In the genomic region with DNA sequence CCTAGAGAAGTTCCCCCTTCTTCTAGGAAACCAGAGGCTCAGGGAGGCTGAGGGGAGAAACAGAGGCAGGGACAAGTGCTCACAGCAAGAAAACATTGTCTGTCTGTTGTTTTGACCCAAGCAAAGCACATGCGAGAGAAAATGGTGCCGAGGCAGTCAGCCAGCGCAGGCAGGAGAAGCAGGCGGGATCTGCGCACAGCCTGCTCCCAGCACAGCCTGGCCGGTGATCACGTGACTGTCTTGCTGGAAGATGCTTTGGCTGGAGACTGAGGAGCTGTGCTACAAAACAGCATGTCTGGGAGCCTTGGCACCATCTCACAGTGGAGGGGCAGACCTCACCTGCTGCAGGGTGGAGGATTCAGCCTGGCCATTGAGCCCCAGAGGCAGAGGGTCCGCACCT, we compare ENCODE assay signal across 17 cellular contexts.
DNase-seq lines count a peak whose midpoint lies in the region; ATAC-seq, FAIRE-seq and TF ChIP-seq lines count a peak whose summit lies in the region.
"Had no signal": no experiment of that assay in that cellular context is flagged by ENCODE, and none has a peak within 500 bp of the region (broad histone marks: within the 10 kb centered on the region; RNA-seq: fewer than 3 reads in every experiment).

No MANE protein-coding gene starts in this region.

- intact Hi-C loops in K562 (cut with micrococcal nuclease) = no loop called here
- intact Hi-C loops in breast epithelium (cut with DNase I; ENCODE audit: low total_unique reads) = no loop called here

- no peak overlapping the region for H3K4me3 ChIP-seq in K562
- no peak overlapping the region for H3K4me3 ChIP-seq in breast epithelium
- H3K4me3 ChIP-seq: HAP-1 had no signal

- TF ChIP-seq CTCF in K562 (IDR thresholded peaks at IDR 0.05 in 2 of 3, conservative IDR thresholded peaks at IDR 0.05 in 1 of 3; ENCODE audit: insufficient read depth in 2 of 3, low read depth in 1 of 3, low read length in 3 of 3) (no peak), breast epithelium (IDR thresholded peaks at IDR 0.05) (no peak)

- no TSS peak for BruUV-seq in K562 (replicated peaks; lab: Mats Ljungman, UMichigan)

- no peaks in the 10 kb centered on the region for H3K4me1 Mint-ChIP-seq in stimulated activated effector memory CD8-positive, alpha-beta T cell treated with anti-CD3 and anti-CD28 coated beads, Interleukin-12 subunit alpha, Interleukin-12 subunit beta, amount 100 ng/mL, for 72 hours
- H3K4me1 Mint-ChIP-seq: CD4-positive, alpha-beta memory T cell; IgD-negative memory B cell had no signal

- WGBS in K562 (ENCODE audit: insufficient coverage, low coverage, missing lambda C conversion rate) = 4% methylated on average over 8 of the region's 8 CpGs

- TF ChIP-seq RAD21 in K562 (CRISPR knock-in tag; conservative IDR thresholded peaks at IDR 0.05 in 1 of 2, IDR thresholded peaks at IDR 0.05 in 1 of 2) = no peak

- FAIRE-seq in K562 (lab: Jason Lieb, UNC) = no peak
- FAIRE-seq: A204.1, G401.6, GM12891 had no signal

- peak; percentile 48; the same call in 2 of the 3 replicates for ATAC-seq in K562
- ATAC-seq in stimulated activated effector memory CD8-positive, alpha-beta T cell treated with anti-CD3 and anti-CD28 coated beads, Interleukin-12 subunit alpha, Interleukin-12 subunit beta, amount 100 ng/mL, for 72 hours = peak; percentile 4

- no peaks in the 10 kb centered on the region for H3K9me1 ChIP-seq in K562 (ENCODE audit: control insufficient read depth, insufficient read depth, low read length)

- H3K27me3 ChIP-seq in K562 (ENCODE audit: control insufficient read depth in 2 of 2, insufficient read depth in 2 of 2, low read length in 2 of 2) (peaks cover 14 to 50% of the 10 kb centered on the region in 2 experiments; a peak in 4 of 5 replicates), breast epithelium (no peaks in the 10 kb centered on the region)
- H3K27me3 ChIP-seq: BE2C had no signal

- H3K27ac Mint-ChIP-seq in stimulated activated effector memory CD8-positive, alpha-beta T cell treated with anti-CD3 and anti-CD28 coated beads, Interleukin-12 subunit alpha, Interleukin-12 subunit beta, amount 100 ng/mL, for 72 hours = no peak overlapping the region
- H3K27ac Mint-ChIP-seq: IgD-negative memory B cell had no signal

- H3K36me3 ChIP-seq in K562 (ENCODE audit: control insufficient read depth, insufficient read depth, low read length) (no peaks in the 10 kb centered on the region), breast epithelium (no peaks in the 10 kb centered on the region)
- H3K36me3 ChIP-seq: BE2C, HAP-1 had no signal

- H3K36me3 Mint-ChIP-seq in stimulated activated effector memory CD8-positive, alpha-beta T cell treated with anti-CD3 and anti-CD28 coated beads, Interleukin-12 subunit alpha, Interleukin-12 subunit beta, amount 100 ng/mL, for 72 hours = no peaks in the 10 kb centered on the region
- H3K36me3 Mint-ChIP-seq: CD4-positive, alpha-beta memory T cell had no signal

- TF ChIP-seq POLR2A in K562 (conservative IDR thresholded peaks at IDR 0.05) = no peak
- TF ChIP-seq POLR2A in breast epithelium (IDR thresholded peaks at IDR 0.05) = no peak

- H3K4me2 ChIP-seq in K562 (ENCODE audit: insufficient read depth, low read length) = no peak overlapping the region

- in situ Hi-C loops in K562 (cut with MboI) = no loop called here

- H3K9ac ChIP-seq in K562 (ENCODE audit: insufficient read depth in 1 of 2, low read depth in 2 of 2, low read length in 2 of 2) = no peak overlapping the region

- CTCF ChIA-PET in K562 (lab: Yijun Ruan, JAX; ENCODE audit: low intra/inter-chr PET ratio) = no interaction called here

- H3K4me3 Mint-ChIP-seq in stimulated activated effector memory CD8-positive, alpha-beta T cell treated with anti-CD3 and anti-CD28 coated beads, Interleukin-12 subunit alpha, Interleukin-12 subunit beta, amount 100 ng/mL, for 72 hours = no peak overlapping the region
- H3K4me3 Mint-ChIP-seq: CD4-positive, alpha-beta memory T cell; IgD-negative memory B cell had no signal

- peak overlapping the region; percentile 24; the same call in 1 of the 2 replicates for H2AFZ ChIP-seq in K562 (ENCODE audit: low read depth, low read length)

- DNase-seq in Ammon's horn (ENCODE audit: low spot score) = peak; percentile 34
- no peak for DNase-seq in K562 (ENCODE audit: extremely low read depth in 1 of 4, low spot score in 3 of 4)
- DNase-seq in mesenteric fat pad (ENCODE audit: low spot score) = peak; percentile 80
- no peak for DNase-seq in stimulated activated effector memory CD8-positive, alpha-beta T cell treated with anti-CD3 and anti-CD28 coated beads, Interleukin-12 subunit alpha, Interleukin-12 subunit beta, amount 100 ng/mL, for 72 hours (ENCODE audit: low spot score in 2 of 2)
- no peak for DNase-seq in breast epithelium (ENCODE audit: low spot score in 2 of 2)
- DNase-seq in HK-2 (ENCODE audit: unreplicated experiment) = no peak
- no peak for DNase-seq in H4 (ENCODE audit: low spot score)
- DNase-seq: BE2C; CD4-positive, alpha-beta memory T cell; DMS79; GOT3 had no signal

- H3K9me3 Mint-ChIP-seq in stimulated activated effector memory CD8-positive, alpha-beta T cell treated with anti-CD3 and anti-CD28 coated beads, Interleukin-12 subunit alpha, Interleukin-12 subunit beta, amount 100 ng/mL, for 72 hours = peaks cover 7% of the 10 kb centered on the region

- H3K4me1 ChIP-seq in K562 (replicated peaks in 1 of 2; ENCODE audit: control insufficient read depth in 2 of 2, insufficient read depth in 2 of 2, low read length in 2 of 2) (peaks cover 0 to 5% of the 10 kb centered on the region in 2 experiments; a peak in 1 of 5 replicates), breast epithelium (no peaks in the 10 kb centered on the region)
- H3K4me1 ChIP-seq: HAP-1 had no signal

- no peaks in the 10 kb centered on the region for H3K9me3 ChIP-seq in K562 (replicated peaks; ENCODE audit: control insufficient read depth, insufficient read depth, low read depth, low read length)
- H3K9me3 ChIP-seq in breast epithelium = no peaks in the 10 kb centered on the region
- H3K9me3 ChIP-seq: BE2C, HAP-1 had no signal

- no peak overlapping the region for H3K27ac ChIP-seq in K562 (ENCODE audit: extremely low read depth, low read depth, low read length)
- no peak overlapping the region for H3K27ac ChIP-seq in breast epithelium
- H3K27ac ChIP-seq: C4-2B had no signal

- POLR2A ChIA-PET in K562 (lab: Yijun Ruan, JAX) = no interaction called here

- no peaks in the 10 kb centered on the region for H3K79me2 ChIP-seq in K562 (ENCODE audit: control insufficient read depth, insufficient read depth, low read length)

- no peak for TF ChIP-seq EP300 in K562 (IDR thresholded peaks at IDR 0.05; ENCODE audit: low read length)

- peaks cover 5% of the 10 kb centered on the region; the same call in 1 of the 2 replicates for H4K20me1 ChIP-seq in K562 (replicated peaks; ENCODE audit: control insufficient read depth, insufficient read depth, low read length)

TF ChIP-seq in K562, 482 proteins besides CTCF, POLR2A, EP300 and RAD21 (continues in another document):
- TF ChIP-seq SP1 (CRISPR knock-in tag; IDR thresholded peaks at IDR 0.05) = no peak
- TF ChIP-seq, protein P1, sequence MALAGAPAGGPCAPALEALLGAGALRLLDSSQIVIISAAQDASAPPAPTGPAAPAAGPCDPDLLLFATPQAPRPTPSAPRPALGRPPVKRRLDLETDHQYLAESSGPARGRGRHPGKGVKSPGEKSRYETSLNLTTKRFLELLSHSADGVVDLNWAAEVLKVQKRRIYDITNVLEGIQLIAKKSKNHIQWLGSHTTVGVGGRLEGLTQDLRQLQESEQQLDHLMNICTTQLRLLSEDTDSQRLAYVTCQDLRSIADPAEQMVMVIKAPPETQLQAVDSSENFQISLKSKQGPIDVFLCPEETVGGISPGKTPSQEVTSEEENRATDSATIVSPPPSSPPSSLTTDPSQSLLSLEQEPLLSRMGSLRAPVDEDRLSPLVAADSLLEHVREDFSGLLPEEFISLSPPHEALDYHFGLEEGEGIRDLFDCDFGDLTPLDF (CRISPR knock-in tag; IDR thresholded peaks at IDR 0.05) = no peak
- TF ChIP-seq ZNF75A (CRISPR knock-in tag; IDR thresholded peaks at IDR 0.05) = no peak
- TF ChIP-seq, protein P2, sequence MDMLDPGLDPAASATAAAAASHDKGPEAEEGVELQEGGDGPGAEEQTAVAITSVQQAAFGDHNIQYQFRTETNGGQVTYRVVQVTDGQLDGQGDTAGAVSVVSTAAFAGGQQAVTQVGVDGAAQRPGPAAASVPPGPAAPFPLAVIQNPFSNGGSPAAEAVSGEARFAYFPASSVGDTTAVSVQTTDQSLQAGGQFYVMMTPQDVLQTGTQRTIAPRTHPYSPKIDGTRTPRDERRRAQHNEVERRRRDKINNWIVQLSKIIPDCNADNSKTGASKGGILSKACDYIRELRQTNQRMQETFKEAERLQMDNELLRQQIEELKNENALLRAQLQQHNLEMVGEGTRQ (CRISPR knock-in tag; IDR thresholded peaks at IDR 0.05) = peak; percentile 71
- TF ChIP-seq TOE1 (IDR thresholded peaks at IDR 0.05; ENCODE audit: borderline replicate concordance) = peak; percentile 78
- TF ChIP-seq TOE1 (CRISPR knock-in tag; IDR thresholded peaks at IDR 0.05; ENCODE audit: borderline replicate concordance, low read depth) = no peak
- peak; percentile 42 for TF ChIP-seq CBFA2T2 (conservative IDR thresholded peaks at IDR 0.05)
- TF ChIP-seq, protein P3, sequence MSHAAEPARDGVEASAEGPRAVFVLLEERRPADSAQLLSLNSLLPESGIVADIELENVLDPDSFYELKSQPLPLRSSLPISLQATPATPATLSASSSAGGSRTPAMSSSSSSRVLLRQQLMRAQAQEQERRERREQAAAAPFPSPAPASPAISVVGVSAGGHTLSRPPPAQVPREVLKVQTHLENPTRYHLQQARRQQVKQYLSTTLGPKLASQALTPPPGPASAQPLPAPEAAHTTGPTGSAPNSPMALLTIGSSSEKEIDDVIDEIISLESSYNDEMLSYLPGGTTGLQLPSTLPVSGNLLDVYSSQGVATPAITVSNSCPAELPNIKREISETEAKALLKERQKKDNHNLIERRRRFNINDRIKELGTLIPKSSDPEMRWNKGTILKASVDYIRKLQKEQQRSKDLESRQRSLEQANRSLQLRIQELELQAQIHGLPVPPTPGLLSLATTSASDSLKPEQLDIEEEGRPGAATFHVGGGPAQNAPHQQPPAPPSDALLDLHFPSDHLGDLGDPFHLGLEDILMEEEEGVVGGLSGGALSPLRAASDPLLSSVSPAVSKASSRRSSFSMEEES (CRISPR knock-in tag; IDR thresholded peaks at IDR 0.05) = peak; percentile 90
- TF ChIP-seq NRF1 (conservative IDR thresholded peaks at IDR 0.05 in 1 of 2, IDR thresholded peaks at IDR 0.05 in 1 of 2) = peak; percentile 39 to 46; a peak in 3 of 4 replicates
- TF ChIP-seq, protein P4, sequence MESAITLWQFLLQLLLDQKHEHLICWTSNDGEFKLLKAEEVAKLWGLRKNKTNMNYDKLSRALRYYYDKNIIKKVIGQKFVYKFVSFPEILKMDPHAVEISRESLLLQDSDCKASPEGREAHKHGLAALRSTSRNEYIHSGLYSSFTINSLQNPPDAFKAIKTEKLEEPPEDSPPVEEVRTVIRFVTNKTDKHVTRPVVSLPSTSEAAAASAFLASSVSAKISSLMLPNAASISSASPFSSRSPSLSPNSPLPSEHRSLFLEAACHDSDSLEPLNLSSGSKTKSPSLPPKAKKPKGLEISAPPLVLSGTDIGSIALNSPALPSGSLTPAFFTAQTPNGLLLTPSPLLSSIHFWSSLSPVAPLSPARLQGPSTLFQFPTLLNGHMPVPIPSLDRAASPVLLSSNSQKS (CRISPR knock-in tag; IDR thresholded peaks at IDR 0.05) = no peak

Comparison
In these comparisons a context has a peak if more than half of its experiments do, and no peak if none do; other contexts are left out.
1. DNase-seq: peak in Ammon's horn (single experiment) and mesenteric fat pad (single experiment); none in K562 (0 of 4), stimulated activated effector memory CD8-positive, alpha-beta T cell treated with anti-CD3 and anti-CD28 coated beads, Interleukin-12 subunit alpha, Interleukin-12 subunit beta, amount 100 ng/mL, for 72 hours (0 of 2), breast epithelium (0 of 2), HK-2 (single experiment) and H4 (single experiment).